In the genomic region with DNA sequence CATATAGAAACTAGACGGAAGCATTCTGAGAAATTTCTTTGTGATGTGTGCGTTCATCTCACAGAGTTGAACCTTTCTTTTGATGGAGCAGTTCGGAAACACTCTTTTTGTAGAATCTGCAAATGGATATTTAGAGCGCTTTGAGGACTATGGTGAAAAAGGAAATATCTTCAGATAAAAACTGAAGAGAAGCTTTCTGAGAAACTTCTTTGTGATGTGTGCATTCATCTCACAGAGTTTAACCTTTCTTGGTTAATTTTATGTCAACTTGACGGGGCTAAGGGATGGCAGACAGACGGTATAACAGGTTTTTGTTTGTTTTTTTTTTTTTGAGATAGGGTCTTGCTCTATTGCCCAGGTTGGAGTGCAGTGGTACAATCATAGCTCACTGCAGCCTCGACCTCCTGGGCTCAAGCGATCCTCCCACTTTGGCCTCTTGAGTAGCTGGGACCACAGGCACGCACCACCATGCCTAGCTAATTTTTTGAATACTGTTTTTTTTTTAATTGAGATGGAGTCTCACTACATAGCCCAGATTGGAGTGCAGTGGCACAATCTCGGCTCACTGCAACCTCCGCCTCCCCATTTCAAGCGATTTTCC, we compare ENCODE assay signal across 1 cellular context. TPM values are rescaled to one million over a fixed set of nuclear protein-coding genes. Genes with fewer than 3 reads are reported as not detected.
"Had no signal": no experiment of that assay in that cellular context is flagged by ENCODE, and none has a peak within 500 bp of the region (broad histone marks: within the 10 kb centered on the region; RNA-seq: fewer than 3 reads in every experiment).

No MANE protein-coding gene starts in this region.

RNA-seq across cellular contexts. Expression of gene TMEM184A, which starts 36.6 kb away (rescaled TPM):
- total RNA-seq: SJCRH30 had no signal
